8 cellular contexts compared by ENCODE assay signal in the genomic region with DNA sequence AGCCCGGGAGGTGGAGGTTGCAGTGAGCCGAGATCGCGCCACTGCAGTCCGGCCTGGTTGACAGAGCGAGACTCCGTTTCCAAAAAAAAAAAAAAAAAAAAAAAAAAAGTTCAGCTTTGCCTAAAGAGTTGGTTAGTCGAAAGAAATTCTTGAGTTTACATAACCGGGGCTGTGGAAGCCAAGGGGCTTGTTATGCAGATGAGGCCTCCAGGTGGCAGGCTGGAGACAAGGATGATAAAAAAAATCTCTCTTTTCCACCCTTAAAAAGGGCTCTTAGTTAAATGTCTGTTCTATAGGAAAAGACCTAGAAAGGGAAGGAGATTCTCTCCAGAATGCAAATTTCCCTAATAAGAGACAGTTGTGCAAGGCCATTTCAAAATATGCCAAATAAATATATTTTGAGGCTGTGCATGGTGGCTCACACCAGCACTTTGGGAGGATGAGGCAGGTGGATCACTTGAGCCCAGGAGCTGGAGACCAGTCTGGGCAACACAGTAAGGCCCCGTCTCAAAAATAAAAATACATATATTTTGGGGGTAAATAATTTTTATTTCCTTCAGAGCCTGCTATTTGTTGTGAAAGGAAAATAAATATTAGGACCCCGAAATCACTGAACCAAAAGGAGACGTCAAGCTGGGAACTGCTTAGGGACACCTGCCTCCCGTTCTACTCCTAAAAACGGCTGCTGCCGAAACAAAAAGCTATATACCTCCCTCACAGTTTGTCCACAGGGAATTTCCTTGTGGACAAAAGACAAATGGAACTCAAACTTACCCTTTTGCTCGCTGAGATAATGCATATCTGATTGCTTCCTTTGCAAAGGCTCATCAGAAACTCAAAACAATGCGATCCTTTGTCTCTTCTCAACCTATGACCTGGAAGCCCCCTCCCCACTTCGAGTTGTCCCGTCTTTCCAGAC. TPM values are rescaled to one million over a fixed set of nuclear protein-coding genes. Genes with fewer than 3 reads are reported as not detected.
DNase-seq lines count a peak whose midpoint lies in the region; ATAC-seq, FAIRE-seq and TF ChIP-seq lines count a peak whose summit lies in the region.

No MANE protein-coding gene starts in this region.

- H3K4me1 ChIP-seq in DOHH2 (ENCODE audit: control insufficient read depth, low read length) (peaks cover 26% of the 10 kb centered on the region), HUES48 (ENCODE audit: control insufficient read depth, insufficient read depth, low read length) (peaks cover 47% of the 10 kb centered on the region), colonic mucosa (no peaks in the 10 kb centered on the region), HepG2 (ENCODE audit: insufficient read depth, low read length) (peaks cover 61% of the 10 kb centered on the region), testis (peaks cover 25% of the 10 kb centered on the region)

- H3K9ac ChIP-seq in HUES48 (ENCODE audit: low read depth, low read length) (no peak overlapping the region), colonic mucosa (ENCODE audit: low read depth in 2 of 2, low read length in 2 of 2) (no peak overlapping the region), HepG2 (ENCODE audit: insufficient read depth, low read depth, low read length) (peak overlapping the region; percentile 10; the same call in 1 of the 2 replicates)

- in situ Hi-C loops in HepG2 (cut with HindIII; ENCODE audit: extremely low pct_ligation_motif_present, low pct_unique_long_range_greater_than_20kb) = loop anchor here (5.0 kb wide), 1 partner anchor 62 kb away; the partner anchor contains the start of gene B4GALNT4

- BruUV-seq in HepG2 (replicated peaks; lab: Mats Ljungman, UMichigan) = no TSS peak

- no peak overlapping the region for H3K4me3 ChIP-seq in DOHH2 (ENCODE audit: low read length)
- H3K4me3 ChIP-seq in HUES48 (ENCODE audit: low read depth, low read length) = peak overlapping the region; percentile 37; the same call in 1 of the 2 replicates
- no peak overlapping the region for H3K4me3 ChIP-seq in colonic mucosa
- peak overlapping the region in 1 of 3 experiments; percentile 27; a peak in 2 of 6 replicates for H3K4me3 ChIP-seq in HepG2 (replicated peaks in 1 of 3; ENCODE audit: insufficient read depth in 1 of 3, low read depth in 2 of 3, low read length in 3 of 3)
- no peak overlapping the region for H3K4me3 ChIP-seq in testis

- TF ChIP-seq CTCF in DOHH2 (IDR thresholded peaks at IDR 0.05; ENCODE audit: low read depth, low read length, poor library complexity, severe bottlenecking) (peak; percentile 76), colonic mucosa (IDR thresholded peaks at IDR 0.05) (peak; percentile 68), HepG2 (CRISPR knock-in tag; IDR thresholded peaks at IDR 0.05) (peak; percentile 73), testis (IDR thresholded peaks at IDR 0.05) (peak; percentile 66 to 81 (median 79))

- TF ChIP-seq RAD21 in HepG2 (CRISPR knock-in tag; IDR thresholded peaks at IDR 0.05) = peak; percentile 13; the same call in 1 of the 2 replicates

- 18% methylated on average over 19 of the region's 19 CpGs for WGBS in HepG2 (ENCODE audit: low lambda C conversion rate)
- 24 to 32% methylated on average over 19 of the region's 19 CpGs for WGBS in testis, 2 donors

- peaks cover 13% of the 10 kb centered on the region for H3K27me3 ChIP-seq in DOHH2 (ENCODE audit: control insufficient read depth, low read length)
- no peaks in the 10 kb centered on the region for H3K27me3 ChIP-seq in HUES48 (ENCODE audit: control insufficient read depth, insufficient read depth, low read length)
- H3K27me3 ChIP-seq in colonic mucosa = no peaks in the 10 kb centered on the region
- H3K27me3 ChIP-seq in HepG2 (ENCODE audit: control insufficient read depth in 1 of 2, insufficient read depth in 2 of 2, low read length in 2 of 2) = peaks cover under 1 to 6% of the 10 kb centered on the region in 2 experiments; a peak in 3 of 5 replicates
- no peaks in the 10 kb centered on the region for H3K27me3 ChIP-seq in testis

- H3K79me2 ChIP-seq in DOHH2 (ENCODE audit: control insufficient read depth, low read length) (no peaks in the 10 kb centered on the region), HepG2 (ENCODE audit: insufficient read depth, low read length) (peaks cover 7% of the 10 kb centered on the region)

- CTCF ChIA-PET in HepG2 (lab: Yijun Ruan, JAX; ENCODE audit: low intra/inter-chr PET ratio, low total read pairs) = interaction anchor here (1.0 kb wide), 1 partner anchor 59 kb away, joined by 4 read pairs; no protein-coding TSS in a partner anchor

- H2AFZ ChIP-seq in HepG2 (ENCODE audit: low read length) = peak overlapping the region; percentile 71

- H3K4me2 ChIP-seq in DOHH2 (ENCODE audit: low read length) (no peak overlapping the region), HepG2 (ENCODE audit: low read depth, low read length) (peak overlapping the region; percentile 56)

- no peak for ATAC-seq in HepG2
- no peak for ATAC-seq in HG02885 (IDR thresholded peaks at IDR 0.05; ENCODE audit: poor library complexity, unreplicated experiment)
- ATAC-seq in GM18867 (IDR thresholded peaks at IDR 0.05; ENCODE audit: unreplicated experiment) = no peak

- H4K20me1 ChIP-seq in DOHH2 (ENCODE audit: control insufficient read depth, insufficient read depth, low read depth, low read length) = no peaks in the 10 kb centered on the region
- no peaks in the 10 kb centered on the region for H4K20me1 ChIP-seq in HepG2 (ENCODE audit: insufficient read depth, low read length)

- peak; percentile 32 for FAIRE-seq in HepG2 (lab: Jason Lieb, UNC)

- TF ChIP-seq EP300 in HepG2 (IDR thresholded peaks at IDR 0.05; ENCODE audit: low read depth in 2 of 2, low read length in 2 of 2) = no peak
- TF ChIP-seq EP300 in HepG2 (CRISPR knock-in tag; IDR thresholded peaks at IDR 0.05; ENCODE audit: borderline replicate concordance) = no peak

- H3K36me3 ChIP-seq in DOHH2 (ENCODE audit: control insufficient read depth, low read length) (no peaks in the 10 kb centered on the region), HUES48 (ENCODE audit: control insufficient read depth, insufficient read depth, low read length) (no peaks in the 10 kb centered on the region), colonic mucosa (no peaks in the 10 kb centered on the region), HepG2 (replicated peaks in 1 of 2; ENCODE audit: control insufficient read depth in 1 of 2, insufficient read depth in 2 of 2, low read length in 2 of 2) (no peaks in the 10 kb centered on the region), testis (ENCODE audit: low read depth, missing control alignments) (no peaks in the 10 kb centered on the region)

- no peaks in the 10 kb centered on the region for H3K9me2 ChIP-seq in DOHH2 (replicated peaks; ENCODE audit: control insufficient read depth, low read length)

- intact Hi-C loops in colonic mucosa (cut with DNase I) (loop anchor here (5.0 kb wide), 1 partner anchor 52 kb away; no protein-coding TSS in a partner anchor), HepG2 (cut with micrococcal nuclease; ENCODE audit: unreplicated experiment) (loop anchor here (5.0 kb wide), 1 partner anchor 52 kb away; no protein-coding TSS in a partner anchor), testis (cut with DNase I; ENCODE audit: low total_unique reads) (no loop called here)

- no peak overlapping the region for H3K27ac ChIP-seq in DOHH2 (ENCODE audit: low read depth, low read length)
- H3K27ac ChIP-seq in HUES48 (ENCODE audit: low read depth, low read length) = peak overlapping the region; percentile 91
- H3K27ac ChIP-seq in colonic mucosa = no peak overlapping the region
- no peak overlapping the region for H3K27ac ChIP-seq in HepG2 (ENCODE audit: extremely low read length, insufficient read depth, low read length)
- H3K27ac ChIP-seq in testis = no peak overlapping the region

- POLR2A ChIA-PET in HepG2 (lab: Yijun Ruan, JAX) = interaction anchor here (0.9 to 2.9 kb wide), 9 partner anchors 9 to 145 kb away, joined by 3 to 21 read pairs (median 3); partner anchors contain the start of genes PTDSS2 and RIC8A

- no peak for TF ChIP-seq POLR2A in HepG2 (IDR thresholded peaks at IDR 0.05; ENCODE audit: insufficient read depth in 1 of 2, low read depth in 2 of 2, low read length in 2 of 2)
- TF ChIP-seq POLR2A in testis (IDR thresholded peaks at IDR 0.05) = no peak

- H3K9me3 ChIP-seq in DOHH2 (ENCODE audit: control insufficient read depth, insufficient read depth, low read length) (no peaks in the 10 kb centered on the region), HUES48 (ENCODE audit: control insufficient read depth, insufficient read depth, low read length) (no peaks in the 10 kb centered on the region), colonic mucosa (no peaks in the 10 kb centered on the region), HepG2 (ENCODE audit: low read length) (no peaks in the 10 kb centered on the region), testis (no peaks in the 10 kb centered on the region)

- DNase-seq in T-helper 1 cell (peak in 4 of 5 donors; percentile 37 to 66 (median 52)), colonic mucosa (peak; percentile 67), HepG2 (ENCODE audit: low spot score) (peak; percentile 61), testis (peak; percentile 88)

- peaks cover 7% of the 10 kb centered on the region; the same call in 1 of the 2 replicates for H3F3A ChIP-seq in DOHH2 (ENCODE audit: control insufficient read depth, insufficient read depth)

RNA-seq across cellular contexts. Expression of gene IFITM2, which starts 2.4 kb away (rescaled TPM):
- 100 to 1,000 TPM in 1 of 2 donors, 10 to 100 TPM in 1; 74.1 to 115 TPM for total RNA-seq in colonic mucosa
- 10.4 and 13.8 TPM in 2 replicates for total RNA-seq in HepG2 (2016; rRNA removed; fragmentation: Illumina TruSeq; extraction: Trizol)
- 4.6 and 5.5 TPM in 2 replicates for total RNA-seq in HepG2 (2016; cell fraction: cytosol; rRNA removed; fragmentation: Illumina TruSeq; extraction: Trizol; ENCODE audit: low read depth)
- total RNA-seq in HepG2 (2016; cell fraction: insoluble cytoplasmic fraction; rRNA removed; fragmentation: Illumina TruSeq; extraction: Trizol) = 11.6 and 12.1 TPM in 2 replicates
- 5.2 and 7.6 TPM in 2 replicates for total RNA-seq in HepG2 (2016; cell fraction: membrane; rRNA removed; fragmentation: Illumina TruSeq; extraction: Trizol)
- 6.0 and 9.0 TPM in 2 replicates for total RNA-seq in HepG2 (2016; cell fraction: nucleus; rRNA removed; fragmentation: Illumina TruSeq; extraction: Trizol)
- polyA plus RNA-seq in HepG2 (2011; rRNA removed) = 267 and 289 TPM in 2 replicates
- 371 and 454 TPM in 2 replicates for polyA plus RNA-seq in HepG2 (2011; cell fraction: cytosol; rRNA removed)
- polyA plus RNA-seq in HepG2 (2011; cell fraction: nucleus; rRNA removed) = 88.0 and 115 TPM in 2 replicates
- polyA plus RNA-seq in HepG2 (2012) = 111 and 258 TPM in 2 replicates
- polyA plus RNA-seq in HepG2 (2016; cell fraction: cytosol; fragmentation: Illumina TruSeq; extraction: Trizol; ENCODE audit: low read depth) = 23.4 and 27.5 TPM in 2 replicates
- 52.2 and 56.6 TPM in 2 replicates for polyA plus RNA-seq in HepG2 (2016; cell fraction: insoluble cytoplasmic fraction; fragmentation: Illumina TruSeq; extraction: Trizol; ENCODE audit: low read depth)
- 26.5 and 30.4 TPM in 2 replicates for polyA plus RNA-seq in HepG2 (2016; cell fraction: membrane; fragmentation: Illumina TruSeq; extraction: Trizol; ENCODE audit: low read depth)
- 46.2 and 58.7 TPM in 2 replicates for polyA plus RNA-seq in HepG2 (2016; cell fraction: nucleus; fragmentation: Illumina TruSeq; extraction: Trizol; ENCODE audit: insufficient read depth, low read depth)
- 409 and 521 TPM in 2 replicates for polyA minus RNA-seq in HepG2 (2011; rRNA and poly(A)+ RNA removed; ENCODE audit: low replicate concordance)
- 52.0 and 52.6 TPM in 2 replicates for polyA minus RNA-seq in HepG2 (2011; cell fraction: cytosol; rRNA and poly(A)+ RNA removed)
- 21.9 and 27.4 TPM in 2 replicates for polyA minus RNA-seq in HepG2 (2011; cell fraction: nucleus; rRNA and poly(A)+ RNA removed)
- 100 to 1,000 TPM; 119 to 169 TPM for total RNA-seq in testis
- polyA plus RNA-seq in testis (ENCODE audit: insufficient read depth, low read depth, low replicate concordance) = 283 TPM

RNA-seq across cellular contexts. Expression of gene IFITM5, which starts 5.8 kb away (rescaled TPM):
- total RNA-seq in colonic mucosa = not detected
- total RNA-seq in HepG2 (2016; rRNA removed; fragmentation: Illumina TruSeq; extraction: Trizol) = not detected in 2 replicates
- total RNA-seq in HepG2 (2016; cell fraction: cytosol; rRNA removed; fragmentation: Illumina TruSeq; extraction: Trizol; ENCODE audit: low read depth) = not detected in 2 replicates
- total RNA-seq in HepG2 (2016; cell fraction: insoluble cytoplasmic fraction; rRNA removed; fragmentation: Illumina TruSeq; extraction: Trizol) = not detected in 2 replicates
- not detected in 2 replicates for total RNA-seq in HepG2 (2016; cell fraction: membrane; rRNA removed; fragmentation: Illumina TruSeq; extraction: Trizol)
- not detected in 2 replicates for total RNA-seq in HepG2 (2016; cell fraction: nucleus; rRNA removed; fragmentation: Illumina TruSeq; extraction: Trizol)
- polyA plus RNA-seq in HepG2 (2011; rRNA removed) = not detected in 2 replicates
- not detected in 2 replicates for polyA plus RNA-seq in HepG2 (2011; cell fraction: cytosol; rRNA removed)
- polyA plus RNA-seq in HepG2 (2011; cell fraction: nucleus; rRNA removed) = not detected in 2 replicates
- not detected in 2 replicates for polyA plus RNA-seq in HepG2 (2012)
- not detected in 2 replicates for polyA plus RNA-seq in HepG2 (2016; cell fraction: cytosol; fragmentation: Illumina TruSeq; extraction: Trizol; ENCODE audit: low read depth)
- polyA plus RNA-seq in HepG2 (2016; cell fraction: insoluble cytoplasmic fraction; fragmentation: Illumina TruSeq; extraction: Trizol; ENCODE audit: low read depth) = not detected in 2 replicates
- polyA plus RNA-seq in HepG2 (2016; cell fraction: membrane; fragmentation: Illumina TruSeq; extraction: Trizol; ENCODE audit: low read depth) = not detected in 2 replicates
- polyA plus RNA-seq in HepG2 (2016; cell fraction: nucleus; fragmentation: Illumina TruSeq; extraction: Trizol; ENCODE audit: insufficient read depth, low read depth) = not detected in 2 replicates
- polyA minus RNA-seq in HepG2 (2011; rRNA and poly(A)+ RNA removed; ENCODE audit: low replicate concordance) = not detected in 2 replicates
- not detected in 2 replicates for polyA minus RNA-seq in HepG2 (2011; cell fraction: cytosol; rRNA and poly(A)+ RNA removed)
- not detected in 2 replicates for polyA minus RNA-seq in HepG2 (2011; cell fraction: nucleus; rRNA and poly(A)+ RNA removed)
- total RNA-seq in testis = not detected
- polyA plus RNA-seq in testis (ENCODE audit: insufficient read depth, low read depth, low replicate concordance) = not detected

RNA-seq across cellular contexts. Expression of gene IFITM1, which starts 8.7 kb away (rescaled TPM):
- total RNA-seq in colonic mucosa = 100 to 1,000 TPM in 1 of 2 donors, 10 to 100 TPM in 1; 63.3 to 101 TPM
- total RNA-seq in HepG2 (2016; rRNA removed; fragmentation: Illumina TruSeq; extraction: Trizol) = 0.38 TPM in 1 of 2 replicates, not detected in the other
- not detected in 2 replicates for total RNA-seq in HepG2 (2016; cell fraction: cytosol; rRNA removed; fragmentation: Illumina TruSeq; extraction: Trizol; ENCODE audit: low read depth)
- 0.24 TPM in 1 of 2 replicates, not detected in the other for total RNA-seq in HepG2 (2016; cell fraction: insoluble cytoplasmic fraction; rRNA removed; fragmentation: Illumina TruSeq; extraction: Trizol)
- 0.34 TPM in 1 of 2 replicates, not detected in the other for total RNA-seq in HepG2 (2016; cell fraction: membrane; rRNA removed; fragmentation: Illumina TruSeq; extraction: Trizol)
- not detected in 2 replicates for total RNA-seq in HepG2 (2016; cell fraction: nucleus; rRNA removed; fragmentation: Illumina TruSeq; extraction: Trizol)
- 11.1 and 18.7 TPM in 2 replicates for polyA plus RNA-seq in HepG2 (2011; rRNA removed)
- 15.6 and 17.2 TPM in 2 replicates for polyA plus RNA-seq in HepG2 (2011; cell fraction: cytosol; rRNA removed)
- 4.5 and 6.7 TPM in 2 replicates for polyA plus RNA-seq in HepG2 (2011; cell fraction: nucleus; rRNA removed)
- polyA plus RNA-seq in HepG2 (2012) = 5.0 and 18.1 TPM in 2 replicates
- 0.40 and 0.62 TPM in 2 replicates for polyA plus RNA-seq in HepG2 (2016; cell fraction: cytosol; fragmentation: Illumina TruSeq; extraction: Trizol; ENCODE audit: low read depth)
- polyA plus RNA-seq in HepG2 (2016; cell fraction: insoluble cytoplasmic fraction; fragmentation: Illumina TruSeq; extraction: Trizol; ENCODE audit: low read depth) = not detected in 2 replicates
- polyA plus RNA-seq in HepG2 (2016; cell fraction: membrane; fragmentation: Illumina TruSeq; extraction: Trizol; ENCODE audit: low read depth) = 0.41 TPM in 1 of 2 replicates, not detected in the other
- 0.85 and 1.3 TPM in 2 replicates for polyA plus RNA-seq in HepG2 (2016; cell fraction: nucleus; fragmentation: Illumina TruSeq; extraction: Trizol; ENCODE audit: insufficient read depth, low read depth)
- polyA minus RNA-seq in HepG2 (2011; rRNA and poly(A)+ RNA removed; ENCODE audit: low replicate concordance) = 15.4 and 536 TPM in 2 replicates
- 4.5 and 5.8 TPM in 2 replicates for polyA minus RNA-seq in HepG2 (2011; cell fraction: cytosol; rRNA and poly(A)+ RNA removed)
- polyA minus RNA-seq in HepG2 (2011; cell fraction: nucleus; rRNA and poly(A)+ RNA removed) = 1.5 and 2.7 TPM in 2 replicates
- total RNA-seq in testis = 10 to 100 TPM; 63.1 to 93.3 TPM
- 146 TPM for polyA plus RNA-seq in testis (ENCODE audit: insufficient read depth, low read depth, low replicate concordance)

RNA-seq across cellular contexts. Expression of gene IFITM3, which starts 15.5 kb away (rescaled TPM):
- total RNA-seq in colonic mucosa = 100 to 1,000 TPM; 132 to 160 TPM
- 30.0 and 52.6 TPM in 2 replicates for total RNA-seq in HepG2 (2016; rRNA removed; fragmentation: Illumina TruSeq; extraction: Trizol)
- 16.1 and 19.2 TPM in 2 replicates for total RNA-seq in HepG2 (2016; cell fraction: cytosol; rRNA removed; fragmentation: Illumina TruSeq; extraction: Trizol; ENCODE audit: low read depth)
- 27.9 and 45.1 TPM in 2 replicates for total RNA-seq in HepG2 (2016; cell fraction: insoluble cytoplasmic fraction; rRNA removed; fragmentation: Illumina TruSeq; extraction: Trizol)
- total RNA-seq in HepG2 (2016; cell fraction: membrane; rRNA removed; fragmentation: Illumina TruSeq; extraction: Trizol) = 15.2 and 16.4 TPM in 2 replicates
- total RNA-seq in HepG2 (2016; cell fraction: nucleus; rRNA removed; fragmentation: Illumina TruSeq; extraction: Trizol) = 36.7 and 42.1 TPM in 2 replicates
- 163 and 182 TPM in 2 replicates for polyA plus RNA-seq in HepG2 (2011; rRNA removed)
- polyA plus RNA-seq in HepG2 (2011; cell fraction: cytosol; rRNA removed) = 316 and 459 TPM in 2 replicates
- polyA plus RNA-seq in HepG2 (2011; cell fraction: nucleus; rRNA removed) = 94.3 and 120 TPM in 2 replicates
- 183 and 441 TPM in 2 replicates for polyA plus RNA-seq in HepG2 (2012)
- 87.8 and 96.5 TPM in 2 replicates for polyA plus RNA-seq in HepG2 (2016; cell fraction: cytosol; fragmentation: Illumina TruSeq; extraction: Trizol; ENCODE audit: low read depth)
- 109 and 136 TPM in 2 replicates for polyA plus RNA-seq in HepG2 (2016; cell fraction: insoluble cytoplasmic fraction; fragmentation: Illumina TruSeq; extraction: Trizol; ENCODE audit: low read depth)
- 64.1 and 65.9 TPM in 2 replicates for polyA plus RNA-seq in HepG2 (2016; cell fraction: membrane; fragmentation: Illumina TruSeq; extraction: Trizol; ENCODE audit: low read depth)
- polyA plus RNA-seq in HepG2 (2016; cell fraction: nucleus; fragmentation: Illumina TruSeq; extraction: Trizol; ENCODE audit: insufficient read depth, low read depth) = 219 and 229 TPM in 2 replicates
- 405 and 668 TPM in 2 replicates for polyA minus RNA-seq in HepG2 (2011; rRNA and poly(A)+ RNA removed; ENCODE audit: low replicate concordance)
- 180 and 184 TPM in 2 replicates for polyA minus RNA-seq in HepG2 (2011; cell fraction: cytosol; rRNA and poly(A)+ RNA removed)
- polyA minus RNA-seq in HepG2 (2011; cell fraction: nucleus; rRNA and poly(A)+ RNA removed) = 31.3 and 46.7 TPM in 2 replicates
- total RNA-seq in testis = 100 to 1,000 TPM; 256 to 459 TPM
- polyA plus RNA-seq in testis (ENCODE audit: insufficient read depth, low read depth, low replicate concordance) = 717 TPM

RNA-seq across cellular contexts. Expression of gene PGGHG, which starts 16.2 kb away (rescaled TPM):
- total RNA-seq in colonic mucosa (10 to 100 TPM; 10.6 to 12.9 TPM), HepG2 (2016; rRNA removed; fragmentation: Illumina TruSeq; extraction: Trizol) (1.5 and 5.9 TPM in 2 replicates), testis (10 to 100 TPM; 26.5 to 32.5 TPM)
- total RNA-seq in HepG2 (2016; cell fraction: cytosol; rRNA removed; fragmentation: Illumina TruSeq; extraction: Trizol; ENCODE audit: low read depth) = 0.51 and 0.79 TPM in 2 replicates
- 1.7 and 6.0 TPM in 2 replicates for total RNA-seq in HepG2 (2016; cell fraction: insoluble cytoplasmic fraction; rRNA removed; fragmentation: Illumina TruSeq; extraction: Trizol)
- 0.96 and 1.2 TPM in 2 replicates for total RNA-seq in HepG2 (2016; cell fraction: membrane; rRNA removed; fragmentation: Illumina TruSeq; extraction: Trizol)
- total RNA-seq in HepG2 (2016; cell fraction: nucleus; rRNA removed; fragmentation: Illumina TruSeq; extraction: Trizol) = 6.6 and 7.9 TPM in 2 replicates
- polyA plus RNA-seq in HepG2 (2011; rRNA removed) (14.8 and 17.4 TPM in 2 replicates), testis (ENCODE audit: insufficient read depth, low read depth, low replicate concordance) (8.2 TPM)
- 2.8 and 4.0 TPM in 2 replicates for polyA plus RNA-seq in HepG2 (2011; cell fraction: cytosol; rRNA removed)
- polyA plus RNA-seq in HepG2 (2011; cell fraction: nucleus; rRNA removed) = 254 and 355 TPM in 2 replicates
- 11.4 and 16.7 TPM in 2 replicates for polyA plus RNA-seq in HepG2 (2012)
- 0.29 and 0.37 TPM in 2 replicates for polyA plus RNA-seq in HepG2 (2016; cell fraction: cytosol; fragmentation: Illumina TruSeq; extraction: Trizol; ENCODE audit: low read depth)
- polyA plus RNA-seq in HepG2 (2016; cell fraction: insoluble cytoplasmic fraction; fragmentation: Illumina TruSeq; extraction: Trizol; ENCODE audit: low read depth) = 1.6 and 2.4 TPM in 2 replicates
- polyA plus RNA-seq in HepG2 (2016; cell fraction: membrane; fragmentation: Illumina TruSeq; extraction: Trizol; ENCODE audit: low read depth) = 0.88 and 1.1 TPM in 2 replicates
- polyA plus RNA-seq in HepG2 (2016; cell fraction: nucleus; fragmentation: Illumina TruSeq; extraction: Trizol; ENCODE audit: insufficient read depth, low read depth) = 30.4 and 30.9 TPM in 2 replicates
- polyA minus RNA-seq in HepG2 (2011; rRNA and poly(A)+ RNA removed; ENCODE audit: low replicate concordance) = 2.9 and 7.7 TPM in 2 replicates
- 1.9 and 2.7 TPM in 2 replicates for polyA minus RNA-seq in HepG2 (2011; cell fraction: cytosol; rRNA and poly(A)+ RNA removed)
- 13.7 and 13.8 TPM in 2 replicates for polyA minus RNA-seq in HepG2 (2011; cell fraction: nucleus; rRNA and poly(A)+ RNA removed)

Comparison
In these comparisons a context has a peak if more than half of its experiments do, and no peak if none do; other contexts are left out.
1. RNA of gene IFITM1, which starts 8.7 kb away (total RNA-seq): 63.3 to 101 TPM in colonic mucosa and 63.1 to 93.3 TPM in testis; 0.24 to 0.38 TPM in HepG2; every median in the first group is over 10 times any median in the second.
2. Peak in every context shown above with its lines, with median percentiles within 50 percentile points of each other: CTCF ChIP-seq and DNase-seq.